Comparison of ENCODE assay signal across 1 cellular context in the genomic region with DNA sequence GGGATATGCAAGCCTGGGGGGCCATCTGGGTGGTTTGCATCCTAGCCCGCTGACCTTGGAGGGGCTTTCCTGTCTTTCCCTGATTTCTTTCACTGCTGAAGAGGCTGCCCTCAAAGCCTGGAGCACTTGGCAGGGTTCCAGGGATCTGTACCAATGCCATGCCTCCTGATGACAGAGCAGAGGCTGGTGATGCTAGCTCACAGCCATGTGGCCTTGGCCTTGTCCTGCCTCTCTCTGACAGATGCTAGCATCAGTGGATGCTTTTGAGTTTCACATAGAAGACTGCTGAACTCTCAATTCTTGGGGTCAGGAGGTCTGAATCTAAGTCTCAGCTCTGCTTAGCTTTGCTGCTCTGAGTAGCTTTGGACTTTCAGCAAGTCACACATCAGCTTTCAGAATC.
TF ChIP-seq lines count a peak whose summit lies in the region.

No MANE protein-coding gene starts in this region.

TF ChIP-seq in H1, 55 proteins besides CTCF, POLR2A, EP300 and RAD21:
- TF ChIP-seq RXRA (IDR thresholded peaks at IDR 0.05; ENCODE audit: insufficient read depth, low read depth, low read length) (no peak), CTBP2 (IDR thresholded peaks at IDR 0.05; ENCODE audit: borderline replicate concordance, insufficient read depth, insufficient read length, low read length) (no peak), TCF12 (IDR thresholded peaks at IDR 0.05; ENCODE audit: low read depth, low read length) (no peak), ZNF274 (IDR thresholded peaks at IDR 0.05; ENCODE audit: borderline replicate concordance, extremely low read depth, low read length) (no peak), RNF2 (IDR thresholded peaks at IDR 0.05; ENCODE audit: borderline replicate concordance, low read depth, low read length, missing control alignments, poor library complexity, severe bottlenecking) (no peak), SIN3A (conservative IDR thresholded peaks at IDR 0.05 in 1 of 2, IDR thresholded peaks at IDR 0.05 in 1 of 2; ENCODE audit: low read depth in 1 of 2, low read length in 2 of 2) (no peak), CREB1 (IDR thresholded peaks at IDR 0.05) (no peak), JUND (IDR thresholded peaks at IDR 0.05; ENCODE audit: low read length) (no peak), EZH2 (IDR thresholded peaks at IDR 0.05; ENCODE audit: low read depth, low read length, severe bottlenecking) (no peak), YY1 (IDR thresholded peaks at IDR 0.05; ENCODE audit: low read depth, low read length) (no peak), BACH1 (IDR thresholded peaks at IDR 0.05; ENCODE audit: low read length) (no peak), CHD2 (IDR thresholded peaks at IDR 0.05; ENCODE audit: low read length) (no peak), SP4 (IDR thresholded peaks at IDR 0.05; ENCODE audit: low read length) (no peak)
- TF ChIP-seq, protein P1, sequence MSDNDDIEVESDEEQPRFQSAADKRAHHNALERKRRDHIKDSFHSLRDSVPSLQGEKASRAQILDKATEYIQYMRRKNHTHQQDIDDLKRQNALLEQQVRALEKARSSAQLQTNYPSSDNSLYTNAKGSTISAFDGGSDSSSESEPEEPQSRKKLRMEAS (IDR thresholded peaks at IDR 0.05) = no peak
